Comparison of ENCODE assay signal across 29 cellular contexts in the genomic region with DNA sequence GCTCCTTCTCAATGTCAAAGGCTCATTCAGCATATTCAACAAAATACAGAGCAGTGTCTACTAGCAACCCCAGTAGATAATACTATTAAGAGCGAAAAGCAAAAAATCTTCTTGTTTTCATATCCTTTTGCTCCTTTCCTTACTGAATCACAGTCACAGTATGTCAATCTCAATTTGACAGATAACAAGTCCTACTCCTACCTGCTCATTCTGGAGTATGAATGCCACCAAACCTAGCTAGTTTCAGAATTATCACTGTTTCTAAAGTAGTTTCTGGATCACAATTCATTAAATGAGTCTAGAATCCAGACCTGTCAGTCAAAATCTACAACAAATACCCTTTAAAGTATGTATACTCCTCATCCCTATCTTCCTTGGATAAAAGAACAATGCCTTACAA.
"Had no signal": no experiment of that assay in that cellular context is flagged by ENCODE, and none has a peak within 500 bp of the region (broad histone marks: within the 10 kb centered on the region; RNA-seq: fewer than 3 reads in every experiment).

No MANE protein-coding gene starts in this region.

- H3K9me3 ChIP-seq: adrenal gland, MG63 had no signal

- H3K27me3 Mint-ChIP-seq: activated CD8-positive, alpha-beta memory T cell treated with anti-CD3 and anti-CD28 coated beads, Interleukin-2, amount 10 ng/mL, durations not matched to agents 7 days and 5 days; activated naive CD8-positive, alpha-beta T cell; T-cell had no signal

- H3K4me3 ChIP-seq: adrenal gland, MG63, SK-N-MC had no signal

- H3K4me3 Mint-ChIP-seq: activated CD8-positive, alpha-beta memory T cell treated with anti-CD3 and anti-CD28 coated beads, Interleukin-2, amount 10 ng/mL, durations not matched to agents 7 days and 5 days; activated naive CD8-positive, alpha-beta T cell; T-cell had no signal

- H3K27ac Mint-ChIP-seq: activated CD8-positive, alpha-beta memory T cell treated with anti-CD3 and anti-CD28 coated beads, Interleukin-2, amount 10 ng/mL, durations not matched to agents 7 days and 5 days; activated naive CD8-positive, alpha-beta T cell; T-cell had no signal

- H3K27ac ChIP-seq: adrenal gland, SK-N-MC, VCaP had no signal

- DNase-seq: activated CD4-positive, alpha-beta T cell treated with anti-CD3 and anti-CD28 coated beads, Interleukin-2, amount 50 U/mL, for 1 hour; activated CD4-positive, CD25-positive, alpha-beta regulatory T cell; activated CD8-positive, alpha-beta memory T cell treated with anti-CD3 and anti-CD28 coated beads, Interleukin-2, amount 10 ng/mL, durations not matched to agents 7 days and 5 days; activated effector memory CD4-positive, alpha-beta T cell treated with Interleukin-2 at 50 U/mL for 16 hours; activated naive CD4-positive, alpha-beta T cell; adrenal gland; anterior cingulate cortex; cerebellar nuclear complex; MG63; MV-4-11; NCI-H1092 treated with DMSO at 0.1 percent for 48 hours; NCI-H1417 treated with DMSO at 0.1 percent for 48 hours; NCI-H1694; NCI-H2029; NCI-H2107; NCI-H2171 treated with DMSO at 0.1 percent for 48 hours; NCI-H226; NCI-H526 treated with DMSO at 0.1 percent for 48 hours; NCI-H82; NK-92 treated with Interleukin-12 subunit alpha and Interleukin-12 subunit beta, amount 100 ng/mL, for 24 hours; OCI-M1; RPMI8226; T-cell; T1000 had no signal

- H3K4me1 ChIP-seq: adrenal gland had no signal

- ATAC-seq: activated CD8-positive, alpha-beta memory T cell treated with anti-CD3 and anti-CD28 coated beads, Interleukin-2, amount 10 ng/mL, durations not matched to agents 7 days and 5 days; Panc1; Right ventricle myocardium inferior; T-cell had no signal

- H3K9me3 Mint-ChIP-seq: T-cell had no signal

- H3K27me3 ChIP-seq: adrenal gland, MG63 had no signal
